33 cellular contexts compared by ENCODE assay signal in the genomic region with DNA sequence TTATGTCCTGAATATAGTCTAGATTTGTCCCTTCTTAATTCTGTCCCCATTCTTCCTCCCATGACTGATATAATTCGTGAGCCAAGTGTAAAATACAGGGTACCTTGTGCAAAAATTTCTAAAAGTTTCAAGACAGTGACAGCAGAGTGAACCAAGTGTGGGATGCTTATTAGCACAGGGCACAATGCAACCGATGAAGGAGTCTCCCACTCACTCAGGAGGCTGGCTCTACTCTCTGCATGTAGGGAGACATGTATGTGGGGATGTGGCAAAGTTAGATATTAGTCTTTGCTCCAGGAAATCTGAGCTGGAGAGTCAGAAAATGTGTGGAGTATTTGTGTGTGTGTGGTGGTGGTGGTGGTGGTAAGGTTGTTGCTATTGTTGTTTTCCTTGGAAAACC.
DNase-seq lines count a peak whose midpoint lies in the region; ATAC-seq, FAIRE-seq and TF ChIP-seq lines count a peak whose summit lies in the region.
"Had no signal": no experiment of that assay in that cellular context is flagged by ENCODE, and none has a peak within 500 bp of the region (broad histone marks: within the 10 kb centered on the region; RNA-seq: fewer than 3 reads in every experiment).

No MANE protein-coding gene starts in this region.

- H3K27ac Mint-ChIP-seq in activated T-helper 2 cell treated with anti-CD3 and anti-CD28 coated beads, Interferon-gamma antibody, Interleukin-2, Interleukin-4, amounts not matched to agents 10 μg/mL and 5 μg/mL and 100 μg/mL, durations not matched to agents 14 hours and 24 hours and 36 hours: no peak overlapping the region
- H3K27ac Mint-ChIP-seq: B cell; CD14-positive monocyte; CD4-positive, alpha-beta memory T cell; CD4-positive, alpha-beta T cell; CD4-positive, CD25-positive, alpha-beta regulatory T cell; CD8-positive, alpha-beta memory T cell; CD8-positive, alpha-beta T cell had no signal

- no peaks in the 10 kb centered on the region for H3K4me1 Mint-ChIP-seq in activated T-helper 2 cell treated with anti-CD3 and anti-CD28 coated beads, Interferon-gamma antibody, Interleukin-2, Interleukin-4, amounts not matched to agents 10 μg/mL and 5 μg/mL and 100 μg/mL, durations not matched to agents 14 hours and 24 hours and 36 hours (ENCODE audit: low read depth)
- H3K4me1 Mint-ChIP-seq: B cell; CD14-positive monocyte; CD4-positive, alpha-beta memory T cell; CD4-positive, CD25-positive, alpha-beta regulatory T cell; CD8-positive, alpha-beta memory T cell had no signal

- H3K36me3 Mint-ChIP-seq in activated T-helper 2 cell treated with anti-CD3 and anti-CD28 coated beads, Interferon-gamma antibody, Interleukin-2, Interleukin-4, amounts not matched to agents 10 μg/mL and 5 μg/mL and 100 μg/mL, durations not matched to agents 14 hours and 24 hours and 36 hours (ENCODE audit: low read depth): no peaks in the 10 kb centered on the region
- H3K36me3 Mint-ChIP-seq: CD14-positive monocyte; CD4-positive, alpha-beta memory T cell; CD4-positive, CD25-positive, alpha-beta regulatory T cell; CD8-positive, alpha-beta memory T cell; CD8-positive, alpha-beta T cell had no signal

- no peaks in the 10 kb centered on the region for H3K27me3 ChIP-seq in GM12878 (replicated peaks in 1 of 2; ENCODE audit: control insufficient read depth in 2 of 2, insufficient read depth in 2 of 2, low read length in 1 of 2)
- H3K27me3 ChIP-seq: BE2C; BLaER1; BLaER1 treated with 17β-estradiol and CSF1 and Interleukin-3, amounts not matched to agents 10 nM and 100 nM had no signal

- H3K27ac ChIP-seq in GM12878 (ENCODE audit: control insufficient read depth, insufficient read depth): no peak overlapping the region
- H3K27ac ChIP-seq: 22Rv1; A549; BLaER1; BLaER1 treated with 17β-estradiol and CSF1 and Interleukin-3, amounts not matched to agents 10 nM and 100 nM; C4-2B had no signal

- no peak overlapping the region for H3K4me3 Mint-ChIP-seq in activated T-helper 2 cell treated with anti-CD3 and anti-CD28 coated beads, Interferon-gamma antibody, Interleukin-2, Interleukin-4, amounts not matched to agents 10 μg/mL and 5 μg/mL and 100 μg/mL, durations not matched to agents 14 hours and 24 hours and 36 hours (ENCODE audit: low read depth)
- H3K4me3 Mint-ChIP-seq: B cell; CD14-positive monocyte; CD4-positive, alpha-beta memory T cell; CD4-positive, alpha-beta T cell; CD4-positive, CD25-positive, alpha-beta regulatory T cell; CD8-positive, alpha-beta memory T cell; CD8-positive, alpha-beta T cell had no signal

- in situ Hi-C loops in GM12878 (cut with MboI): no loop called here

- WGBS in GM12878 (ENCODE audit: insufficient coverage, insufficient replicate concordance, low lambda C conversion rate, missing lambda C conversion rate): 27% methylated on average over 2 of the region's 2 CpGs

- TF ChIP-seq RAD21 in GM12878 (IDR thresholded peaks at IDR 0.05; ENCODE audit: insufficient read depth, low read depth, low read length): no peak

- DNase-seq in GM12878 (ENCODE audit: low read depth, low spot score): no peak
- peak in 25 of 42 donors; percentile 2 to 77 (median 22) for DNase-seq in head of caudate nucleus
- DNase-seq in UCSD-AML1 (lab: John Stamatoyannopoulos, UW; ENCODE audit: unreplicated experiment): no peak
- no peak for DNase-seq in activated T-helper 2 cell treated with anti-CD3 and anti-CD28 coated beads, Interferon-gamma antibody, Interleukin-2, Interleukin-4, amounts not matched to agents 10 μg/mL and 5 μg/mL and 100 μg/mL, durations not matched to agents 14 hours and 24 hours and 36 hours (ENCODE audit: low spot score)
- DNase-seq: 8988T; ACHN; AML-193; BE2C; C1 segment of cervical spinal cord; Caco-2; Calu3; CD4-positive, alpha-beta memory T cell; CD4-positive, alpha-beta T cell; CD4-positive, CD25-positive, alpha-beta regulatory T cell; CD8-positive, alpha-beta memory T cell; CD8-positive, alpha-beta T cell; COR-L47; DMS 273 treated with DMSO at 0.1 percent for 48 hours; DMS153; DMS53; DMS79; DMS79 treated with DMSO at 0.1 percent for 48 hours; DND-41; EL had no signal

- peaks cover 8% of the 10 kb centered on the region for H3K9me3 Mint-ChIP-seq in activated T-helper 2 cell treated with anti-CD3 and anti-CD28 coated beads, Interferon-gamma antibody, Interleukin-2, Interleukin-4, amounts not matched to agents 10 μg/mL and 5 μg/mL and 100 μg/mL, durations not matched to agents 14 hours and 24 hours and 36 hours
- H3K9me3 Mint-ChIP-seq: CD4-positive, alpha-beta T cell had no signal

- no peak overlapping the region for H3K4me3 ChIP-seq in GM12878
- H3K4me3 ChIP-seq: A549; BLaER1; BLaER1 treated with 17β-estradiol and CSF1 and Interleukin-3, amounts not matched to agents 10 nM and 100 nM had no signal

- no peak for FAIRE-seq in GM12878 (lab: Jason Lieb, UNC)
- FAIRE-seq: A204.1, A549, D721Med had no signal

- H4K20me1 ChIP-seq in GM12878 (ENCODE audit: control insufficient read depth, insufficient read depth): no peaks in the 10 kb centered on the region
- H4K20me1 ChIP-seq: BLaER1; BLaER1 treated with 17β-estradiol and CSF1 and Interleukin-3, amounts not matched to agents 10 nM and 100 nM had no signal

- TF ChIP-seq EP300 in GM12878 (IDR thresholded peaks at IDR 0.05; ENCODE audit: borderline replicate concordance in 1 of 2, control insufficient read depth in 1 of 2, low read depth in 2 of 2, low read length in 2 of 2): no peak

- BruUV-seq in GM12878 (replicated peaks; lab: Mats Ljungman, UMichigan): no TSS peak

- CTCF ChIA-PET in GM12878 (lab: Yijun Ruan, JAX): no interaction called here

- no peaks in the 10 kb centered on the region for H3K79me2 ChIP-seq in GM12878 (ENCODE audit: control insufficient read depth, insufficient read depth, low read length)

- no peak overlapping the region for H3K4me2 ChIP-seq in GM12878 (ENCODE audit: control insufficient read depth, insufficient read depth)
- H3K4me2 ChIP-seq: A549; BLaER1; BLaER1 treated with 17β-estradiol and CSF1 and Interleukin-3, amounts not matched to agents 10 nM and 100 nM had no signal

- SMC1A ChIA-PET in GM12878 (lab: Charles Lee; ENCODE audit: uncharacterized antibody, unreplicated experiment): no interaction called here

- TF ChIP-seq CTCF in GM12878 (IDR thresholded peaks at IDR 0.05 in 2 of 3, conservative IDR thresholded peaks at IDR 0.05 in 1 of 3; ENCODE audit: control insufficient read depth in 2 of 3, extremely low read depth in 1 of 3, insufficient read depth in 1 of 3, low read depth in 3 of 3, low read length in 3 of 3): no peak

- no peaks in the 10 kb centered on the region for H3K36me3 ChIP-seq in GM12878 (ENCODE audit: control insufficient read depth in 2 of 2, insufficient read depth in 2 of 2, low read length in 1 of 2)
- H3K36me3 ChIP-seq: BE2C; BLaER1; BLaER1 treated with 17β-estradiol and CSF1 and Interleukin-3, amounts not matched to agents 10 nM and 100 nM had no signal

- ATAC-seq in GM12878: peak; percentile 21; the same call in 1 of the 3 replicates
- ATAC-seq: A549; CD8-positive, alpha-beta T cell had no signal

- TF ChIP-seq POLR2A in GM12878 (IDR thresholded peaks at IDR 0.05; ENCODE audit: low read depth, low read length): no peak

- no peaks in the 10 kb centered on the region for H3K27me3 Mint-ChIP-seq in activated T-helper 2 cell treated with anti-CD3 and anti-CD28 coated beads, Interferon-gamma antibody, Interleukin-2, Interleukin-4, amounts not matched to agents 10 μg/mL and 5 μg/mL and 100 μg/mL, durations not matched to agents 14 hours and 24 hours and 36 hours (ENCODE audit: low read depth)
- H3K27me3 Mint-ChIP-seq: B cell; CD4-positive, alpha-beta memory T cell; CD4-positive, alpha-beta T cell; CD4-positive, CD25-positive, alpha-beta regulatory T cell; CD8-positive, alpha-beta memory T cell had no signal

- RAD21 ChIA-PET in GM12878 (lab: Charles Lee; ENCODE audit: unreplicated experiment): no interaction called here

- POLR2A ChIA-PET in GM12878 (lab: Charles Lee): no interaction called here

- no peaks in the 10 kb centered on the region for H3K4me1 ChIP-seq in GM12878 (ENCODE audit: control insufficient read depth, insufficient read depth, low read length)
- H3K4me1 ChIP-seq: A549; BE2C; BLaER1; BLaER1 treated with 17β-estradiol and CSF1 and Interleukin-3, amounts not matched to agents 10 nM and 100 nM; Caco-2 had no signal

- intact Hi-C loops in GM12878 (cut with micrococcal nuclease; ENCODE audit: unreplicated experiment): no loop called here
- intact Hi-C loops in head of caudate nucleus (cut with DNase I): no loop called here
- intact Hi-C loops in activated T-helper 2 cell treated with anti-CD3 and anti-CD28 coated beads, Interferon-gamma antibody, Interleukin-2, Interleukin-4, amounts not matched to agents 10 μg/mL and 5 μg/mL and 100 μg/mL, durations not matched to agents 14 hours and 24 hours and 36 hours (cut with micrococcal nuclease): no loop called here

- H3K9ac ChIP-seq in GM12878 (ENCODE audit: control insufficient read depth, insufficient read depth, low read length): no peak overlapping the region
- H3K9ac ChIP-seq: BLaER1; BLaER1 treated with 17β-estradiol and CSF1 and Interleukin-3, amounts not matched to agents 10 nM and 100 nM had no signal

- H2AFZ ChIP-seq in GM12878 (ENCODE audit: control insufficient read depth, low read depth, low read length): no peak overlapping the region

- no peaks in the 10 kb centered on the region for H3K9me3 ChIP-seq in GM12878 (replicated peaks; ENCODE audit: control insufficient read depth, insufficient read depth, low read length)
- H3K9me3 ChIP-seq: A549, BE2C, Caco-2 had no signal

TF ChIP-seq in GM12878, 131 proteins besides CTCF, POLR2A, EP300 and RAD21 (continues in another document):
- TF ChIP-seq ZBED1 (IDR thresholded peaks at IDR 0.05; ENCODE audit: borderline replicate concordance): no peak
- TF ChIP-seq ZNF207 (IDR thresholded peaks at IDR 0.05; ENCODE audit: borderline replicate concordance): no peak
- TF ChIP-seq ETV6 (conservative IDR thresholded peaks at IDR 0.05 in 1 of 2, IDR thresholded peaks at IDR 0.05 in 1 of 2; ENCODE audit: borderline replicate concordance in 1 of 2, low read depth in 1 of 2): no peak
- TF ChIP-seq RCOR1 (conservative IDR thresholded peaks at IDR 0.05; ENCODE audit: low read depth, low read length): no peak
- TF ChIP-seq EZH2 (IDR thresholded peaks at IDR 0.05; ENCODE audit: borderline replicate concordance, control insufficient read depth, low read depth, low read length): no peak
- TF ChIP-seq SRF (IDR thresholded peaks at IDR 0.05; ENCODE audit: low read depth in 2 of 2, low read length in 2 of 2): no peak
- TF ChIP-seq BACH1 (IDR thresholded peaks at IDR 0.05; ENCODE audit: borderline replicate concordance): no peak
- TF ChIP-seq, protein P1, sequence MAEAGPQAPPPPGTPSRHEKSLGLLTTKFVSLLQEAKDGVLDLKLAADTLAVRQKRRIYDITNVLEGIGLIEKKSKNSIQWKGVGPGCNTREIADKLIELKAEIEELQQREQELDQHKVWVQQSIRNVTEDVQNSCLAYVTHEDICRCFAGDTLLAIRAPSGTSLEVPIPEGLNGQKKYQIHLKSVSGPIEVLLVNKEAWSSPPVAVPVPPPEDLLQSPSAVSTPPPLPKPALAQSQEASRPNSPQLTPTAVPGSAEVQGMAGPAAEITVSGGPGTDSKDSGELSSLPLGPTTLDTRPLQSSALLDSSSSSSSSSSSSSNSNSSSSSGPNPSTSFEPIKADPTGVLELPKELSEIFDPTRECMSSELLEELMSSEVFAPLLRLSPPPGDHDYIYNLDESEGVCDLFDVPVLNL (IDR thresholded peaks at IDR 0.05; ENCODE audit: low read depth, low read length): no peak

Comparison
In these comparisons a context has a peak if more than half of its experiments do, and no peak if none do; other contexts are left out.
1. DNase-seq: peak in head of caudate nucleus (25 of 42); none in GM12878 (single experiment), UCSD-AML1 (single experiment) and activated T-helper 2 cell treated with anti-CD3 and anti-CD28 coated beads, Interferon-gamma antibody, Interleukin-2, Interleukin-4, amounts not matched to agents 10 μg/mL and 5 μg/mL and 100 μg/mL, durations not matched to agents 14 hours and 24 hours and 36 hours (single experiment).